Comparison of ENCODE assay signal across 19 cellular contexts in the genomic region with DNA sequence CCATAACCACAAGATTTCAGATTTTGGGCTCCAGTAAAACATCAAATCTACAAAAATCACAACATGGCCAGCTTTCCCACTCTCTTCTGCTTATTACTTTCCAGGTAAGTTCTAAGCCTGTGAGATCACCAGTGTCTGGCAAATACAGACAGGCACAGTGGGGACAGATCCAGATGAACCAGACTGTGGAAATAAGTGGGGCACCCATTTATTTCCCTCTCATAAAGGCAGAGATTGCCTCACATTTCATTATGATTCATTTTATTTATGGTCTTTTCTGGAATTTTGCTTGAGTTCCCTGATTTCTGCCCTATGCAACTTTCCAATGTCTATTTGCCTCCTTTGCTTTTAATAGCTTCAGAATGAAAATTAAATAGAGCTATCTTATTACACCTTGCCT.
A peak's percentile ranks its signal among the peaks of the same experiment; 100 is the strongest.
DNase-seq lines count a peak whose midpoint lies in the region; ATAC-seq and TF ChIP-seq lines count a peak whose summit lies in the region.
"Had no signal": no experiment of that assay in that cellular context is flagged by ENCODE, and none has a peak within 500 bp of the region (broad histone marks: within the 10 kb centered on the region; RNA-seq: fewer than 3 reads in every experiment).

No MANE protein-coding gene starts in this region.

- TF ChIP-seq CTCF in PC-3 (conservative IDR thresholded peaks at IDR 0.05; ENCODE audit: low read depth, low read length) (no peak), fibroblast of the aortic adventitia (IDR thresholded peaks at IDR 0.05; ENCODE audit: insufficient read depth, low read length) (no peak)

- H3K4me2 ChIP-seq in PC-3 (ENCODE audit: low read length), result no peak overlapping the region
- no peak overlapping the region for H3K4me2 ChIP-seq in Karpas-422 (ENCODE audit: low read depth, low read length, poor library complexity, severe bottlenecking)
- H3K4me2 ChIP-seq: BLaER1, SK-N-SH had no signal

- ATAC-seq in PC-3 (no peak), GM19023 (IDR thresholded peaks at IDR 0.05; ENCODE audit: unreplicated experiment) (no peak)

- POLR2A ChIA-PET in PC-3 (lab: Charles Lee; ENCODE audit: unreplicated experiment), result no interaction called here

- CTCF ChIA-PET in PC-3 (lab: Charles Lee), result interaction anchor here (0.6 kb wide), 1 partner anchor 152 kb away, joined by 5 read pairs; no protein-coding TSS in a partner anchor

- H2AFZ ChIP-seq in PC-3 (ENCODE audit: low read length) (no peak overlapping the region), Karpas-422 (ENCODE audit: low read length) (no peak overlapping the region)

- no TSS peak for BruUV-seq in PC-3 (replicated peaks; lab: Mats Ljungman, UMichigan)

- H4K20me1 ChIP-seq in PC-3 (ENCODE audit: low read length) (no peaks in the 10 kb centered on the region), Karpas-422 (ENCODE audit: insufficient read depth, low read depth, low read length) (no peaks in the 10 kb centered on the region)
- H4K20me1 ChIP-seq: BLaER1 had no signal

- H3K4me1 ChIP-seq in PC-3 (ENCODE audit: insufficient read depth, low read length) (peaks cover 29% of the 10 kb centered on the region), Karpas-422 (ENCODE audit: low read length) (no peaks in the 10 kb centered on the region)

- H3K27me3 ChIP-seq in PC-3 (ENCODE audit: low read length) (no peaks in the 10 kb centered on the region), Karpas-422 (ENCODE audit: low read length) (0 out of 2 replicates have a peak, but pooled peaks cover 3% of the 10 kb centered on the region)
- H3K27me3 ChIP-seq: BLaER1 had no signal

- no peak overlapping the region for H3K27ac ChIP-seq in PC-3 (ENCODE audit: low read length)
- no peak overlapping the region for H3K27ac ChIP-seq in Karpas-422 (ENCODE audit: low read length)
- H3K27ac ChIP-seq: BLaER1, RWPE1 had no signal

- DNase-seq in AG08395 (ENCODE audit: low spot score), result peak; percentile 20
- DNase-seq in GM03348 (ENCODE audit: low spot score), result peak; percentile 25
- peak; percentile 38 for DNase-seq in PC-3
- DNase-seq in fibroblast of the aortic adventitia (ENCODE audit: low read depth), result peak; percentile 22
- DNase-seq in Karpas-422, result no peak
- DNase-seq in stimulated activated CD4-positive, alpha-beta T cell treated with anti-CD3 and anti-CD28 coated beads, Interleukin-4, amount 100 ng/mL, for 1 hour, result no peak
- DNase-seq in NCI-H1436 (lab: John Stamatoyannopoulos, UW), result no peak
- DNase-seq: CD4-positive, alpha-beta T cell; COR-L47; DMS79; H7; KG1; NCI-H1694 treated with DMSO at 0.1 percent for 48 hours; NCI-H2107; SIG-M5; SK-N-SH had no signal

- H3F3A ChIP-seq in PC-3 (ENCODE audit: low read length, unreplicated experiment), result no peaks in the 10 kb centered on the region

- H3K36me3 ChIP-seq in PC-3 (ENCODE audit: low read depth, low read length) (no peaks in the 10 kb centered on the region), Karpas-422 (ENCODE audit: insufficient read depth, low read length) (no peaks in the 10 kb centered on the region)
- H3K36me3 ChIP-seq: BLaER1 had no signal

- H3K79me2 ChIP-seq in PC-3 (ENCODE audit: low read length), result no peaks in the 10 kb centered on the region
- H3K79me2 ChIP-seq in Karpas-422 (ENCODE audit: low read length), result no peaks in the 10 kb centered on the region

- H3K9ac ChIP-seq in PC-3 (ENCODE audit: low read length) (no peak overlapping the region), Karpas-422 (ENCODE audit: low read length) (no peak overlapping the region)
- H3K9ac ChIP-seq: BLaER1, SK-N-SH had no signal

- intact Hi-C loops in PC-3 (cut with micrococcal nuclease), result no loop called here

- H3K4me3 ChIP-seq in PC-3 (ENCODE audit: low read length) (no peak overlapping the region), fibroblast of the aortic adventitia (ENCODE audit: low read depth, low read length) (no peak overlapping the region), Karpas-422 (ENCODE audit: low read length) (no peak overlapping the region)
- H3K4me3 ChIP-seq: BLaER1 had no signal

- H3K9me3 ChIP-seq in PC-3 (ENCODE audit: low read length), result no peaks in the 10 kb centered on the region
- H3K9me3 ChIP-seq in Karpas-422 (ENCODE audit: low read length), result no peaks in the 10 kb centered on the region
- H3K9me3 ChIP-seq: BLaER1, SK-N-SH had no signal

- H3K9me2 ChIP-seq in PC-3 (replicated peaks; ENCODE audit: low read length) (no peaks in the 10 kb centered on the region), Karpas-422 (replicated peaks; ENCODE audit: insufficient read depth, low read length) (no peaks in the 10 kb centered on the region)
- H3K9me2 ChIP-seq: SK-N-SH had no signal

Comparison
In these comparisons a context has a peak if more than half of its experiments do, and no peak if none do; other contexts are left out.
1. DNase-seq: peak in AG08395 (single experiment), GM03348 (single experiment), PC-3 (single experiment) and fibroblast of the aortic adventitia (single experiment); none in Karpas-422 (single experiment), stimulated activated CD4-positive, alpha-beta T cell treated with anti-CD3 and anti-CD28 coated beads, Interleukin-4, amount 100 ng/mL, for 1 hour (single experiment) and NCI-H1436 (single experiment).